19 cellular contexts compared by ENCODE assay signal in the genomic region with DNA sequence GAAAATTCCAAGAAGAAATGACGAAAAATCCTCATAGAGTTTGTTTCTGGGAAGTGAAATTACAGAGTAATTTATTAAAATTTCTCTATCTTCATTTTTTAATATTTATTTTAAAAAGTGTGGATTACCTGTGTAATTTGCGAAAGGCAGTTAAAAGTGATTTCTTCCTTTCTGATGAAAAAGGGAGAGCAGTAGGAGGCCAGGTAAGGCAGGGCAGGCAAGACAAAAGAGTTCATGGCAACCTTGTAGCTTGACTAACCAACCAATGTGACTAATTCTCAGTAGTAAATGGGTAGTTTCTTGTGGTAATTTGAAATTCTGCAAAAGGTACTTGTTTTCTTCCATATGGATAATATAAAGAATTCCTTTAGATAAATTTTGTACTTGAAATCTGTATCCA.
"Had no signal": no experiment of that assay in that cellular context is flagged by ENCODE, and none has a peak within 500 bp of the region (broad histone marks: within the 10 kb centered on the region; RNA-seq: fewer than 3 reads in every experiment).

No MANE protein-coding gene starts in this region.

- DNase-seq: effector memory CD8-positive, alpha-beta T cell; esophagus squamous epithelium; glutamatergic neuron; kidney; left colon; left ventricle myocardium superior; naive thymus-derived CD4-positive, alpha-beta T cell; nephron progenitor cell; posterior cingulate gyrus; sigmoid colon; stimulated activated CD4-positive, alpha-beta T cell treated with anti-CD3 and anti-CD28 coated beads, Interleukin-2, amount 100 ng/mL, for 24 hours; stimulated activated CD4-positive, alpha-beta T cell treated with anti-CD3 and anti-CD28 coated beads, Interleukin-4, amount 100 ng/mL, for 4 hours; stimulated activated naive B cell treated with anti-CD40 and anti-IgM and Interleukin-4, amounts not matched to agents 10 μg/mL and 1 μg/mL and 100 μg/mL, for 72 hours; stimulated activated naive CD8-positive, alpha-beta T cell treated with anti-CD3 and anti-CD28 coated beads, Interleukin-15, amount 100 ng/mL, for 72 hours; transverse colon had no signal

- H3K4me3 ChIP-seq: esophagus squamous epithelium, gastroesophageal sphincter, lung, sigmoid colon, skin epidermis, thoracic aorta, transverse colon had no signal

- ATAC-seq: effector memory CD8-positive, alpha-beta T cell; gastroesophageal sphincter; left colon; left ventricle myocardium superior; naive thymus-derived CD4-positive, alpha-beta T cell; stimulated activated naive B cell treated with anti-CD40 and anti-IgM and Interleukin-4, amounts not matched to agents 10 μg/mL and 1 μg/mL and 100 μg/mL, for 72 hours; stimulated activated naive CD8-positive, alpha-beta T cell treated with anti-CD3 and anti-CD28 coated beads, Interleukin-15, amount 100 ng/mL, for 72 hours had no signal

- H3K9me3 ChIP-seq: esophagus squamous epithelium, gastroesophageal sphincter, sigmoid colon, thoracic aorta, transverse colon had no signal

- H3K27ac ChIP-seq: esophagus squamous epithelium, gastroesophageal sphincter, sigmoid colon, skin epidermis, thoracic aorta, transverse colon had no signal

- H3K36me3 ChIP-seq: esophagus squamous epithelium, gastroesophageal sphincter, sigmoid colon, thoracic aorta, transverse colon had no signal

- H3K27me3 ChIP-seq: esophagus squamous epithelium, gastroesophageal sphincter, sigmoid colon, transverse colon had no signal
